Comparison of ENCODE assay signal across 1 cellular context in the genomic region with DNA sequence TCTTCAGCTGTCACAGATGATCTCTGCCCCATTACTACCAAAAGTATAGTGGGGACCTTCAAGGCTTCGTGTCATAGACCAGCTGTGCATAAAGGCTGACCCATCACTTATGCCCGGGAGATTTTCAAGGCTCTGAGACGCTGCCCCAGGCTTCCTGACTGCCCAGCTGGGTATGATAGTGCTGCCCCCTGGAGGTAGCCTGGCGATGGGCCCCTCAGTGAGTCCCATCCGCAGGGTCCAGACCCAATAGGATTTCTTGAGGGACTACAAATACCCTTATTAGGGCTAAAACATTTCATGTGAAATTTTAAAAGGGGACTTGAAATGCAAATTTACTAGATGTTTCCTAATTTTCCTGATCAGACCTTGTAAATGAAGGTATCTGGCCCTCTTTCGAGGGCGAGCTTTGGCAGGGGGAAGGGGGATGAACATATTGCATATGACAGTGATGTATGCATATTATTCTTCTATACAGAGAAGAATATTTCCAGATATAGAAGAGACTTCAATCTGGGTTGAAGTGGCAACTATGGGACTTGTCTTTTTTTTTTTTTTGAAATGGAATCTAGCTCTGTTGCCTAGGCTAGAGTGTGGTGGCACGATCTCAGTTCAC.
TF ChIP-seq lines count a peak whose summit lies in the region.

No MANE protein-coding gene starts in this region.

TF ChIP-seq in GM12878, 131 proteins besides CTCF, POLR2A, EP300 and RAD21 (continued from another document):
- TF ChIP-seq, protein P1, sequence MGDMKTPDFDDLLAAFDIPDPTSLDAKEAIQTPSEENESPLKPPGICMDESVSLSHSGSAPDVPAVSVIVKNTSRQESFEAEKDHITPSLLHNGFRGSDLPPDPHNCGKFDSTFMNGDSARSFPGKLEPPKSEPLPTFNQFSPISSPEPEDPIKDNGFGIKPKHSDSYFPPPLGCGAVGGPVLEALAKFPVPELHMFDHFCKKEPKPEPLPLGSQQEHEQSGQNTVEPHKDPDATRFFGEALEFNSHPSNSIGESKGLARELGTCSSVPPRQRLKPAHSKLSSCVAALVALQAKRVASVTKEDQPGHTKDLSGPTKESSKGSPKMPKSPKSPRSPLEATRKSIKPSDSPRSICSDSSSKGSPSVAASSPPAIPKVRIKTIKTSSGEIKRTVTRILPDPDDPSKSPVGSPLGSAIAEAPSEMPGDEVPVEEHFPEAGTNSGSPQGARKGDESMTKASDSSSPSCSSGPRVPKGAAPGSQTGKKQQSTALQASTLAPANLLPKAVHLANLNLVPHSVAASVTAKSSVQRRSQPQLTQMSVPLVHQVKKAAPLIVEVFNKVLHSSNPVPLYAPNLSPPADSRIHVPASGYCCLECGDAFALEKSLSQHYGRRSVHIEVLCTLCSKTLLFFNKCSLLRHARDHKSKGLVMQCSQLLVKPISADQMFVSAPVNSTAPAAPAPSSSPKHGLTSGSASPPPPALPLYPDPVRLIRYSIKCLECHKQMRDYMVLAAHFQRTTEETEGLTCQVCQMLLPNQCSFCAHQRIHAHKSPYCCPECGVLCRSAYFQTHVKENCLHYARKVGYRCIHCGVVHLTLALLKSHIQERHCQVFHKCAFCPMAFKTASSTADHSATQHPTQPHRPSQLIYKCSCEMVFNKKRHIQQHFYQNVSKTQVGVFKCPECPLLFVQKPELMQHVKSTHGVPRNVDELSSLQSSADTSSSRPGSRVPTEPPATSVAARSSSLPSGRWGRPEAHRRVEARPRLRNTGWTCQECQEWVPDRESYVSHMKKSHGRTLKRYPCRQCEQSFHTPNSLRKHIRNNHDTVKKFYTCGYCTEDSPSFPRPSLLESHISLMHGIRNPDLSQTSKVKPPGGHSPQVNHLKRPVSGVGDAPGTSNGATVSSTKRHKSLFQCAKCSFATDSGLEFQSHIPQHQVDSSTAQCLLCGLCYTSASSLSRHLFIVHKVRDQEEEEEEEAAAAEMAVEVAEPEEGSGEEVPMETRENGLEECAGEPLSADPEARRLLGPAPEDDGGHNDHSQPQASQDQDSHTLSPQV (IDR thresholded peaks at IDR 0.05): no peak
